ENCODE assay signal across 17 cellular contexts in the genomic region with DNA sequence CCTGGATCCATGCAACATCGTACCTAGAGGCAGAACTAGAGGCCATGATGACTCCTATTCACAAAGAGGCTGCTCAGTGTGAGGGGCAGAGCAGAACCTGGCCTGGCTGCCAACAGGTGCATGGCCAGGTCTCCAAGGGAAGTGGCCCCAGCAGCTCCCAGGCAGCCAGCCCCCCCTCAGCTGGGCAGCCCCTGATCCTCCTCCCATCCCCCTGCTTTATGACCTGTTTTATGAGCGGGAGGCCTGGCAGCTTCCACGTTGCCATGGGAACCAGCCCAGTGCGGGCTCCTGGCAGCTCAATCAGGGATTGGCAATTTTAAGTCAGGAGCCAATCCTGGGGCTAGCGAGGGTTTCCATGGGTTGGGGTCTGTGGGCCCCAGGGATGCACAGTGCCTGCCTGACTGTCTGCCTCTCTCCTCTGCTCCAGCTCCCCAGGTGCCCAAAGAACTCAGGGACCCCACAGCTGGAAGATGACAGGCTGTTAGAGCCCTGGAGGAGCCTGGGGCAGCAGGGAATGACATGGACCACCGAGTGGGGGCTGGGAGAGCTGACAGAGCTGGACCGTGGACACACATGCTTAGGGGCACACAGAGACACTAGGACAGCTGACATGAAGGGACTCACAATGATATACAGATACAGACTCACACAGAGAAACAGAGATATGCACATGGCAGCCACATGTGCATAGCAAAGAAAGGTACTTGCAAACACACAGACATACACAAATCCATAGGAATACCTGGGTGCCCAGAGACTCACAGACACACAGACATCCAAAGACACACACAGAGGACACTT. TPM values are rescaled to one million over a fixed set of nuclear protein-coding genes. Genes with fewer than 3 reads are reported as not detected.
DNase-seq lines count a peak whose midpoint lies in the region; ATAC-seq lines count a peak whose summit lies in the region.
"Had no signal": no experiment of that assay in that cellular context is flagged by ENCODE, and none has a peak within 500 bp of the region (broad histone marks: within the 10 kb centered on the region; RNA-seq: fewer than 3 reads in every experiment).

No MANE protein-coding gene starts in this region.

- DNase-seq in DMS 273 (lab: John Stamatoyannopoulos, UW; ENCODE audit: unreplicated experiment) (peak; percentile 46), DMS 273 treated with DMSO at 0.1 percent for 48 hours (lab: John Stamatoyannopoulos, UW) (no peak), anterior cingulate cortex (lab: John Stamatoyannopoulos, UW) (peak in 38 of 58 donors; percentile 12 to 74 (median 42)), superior temporal gyrus (ENCODE audit: extremely low spot score) (peak; percentile 28), dermis blood vessel endothelial cell (no peak)
- DNase-seq: activated CD8-positive, alpha-beta memory T cell treated with anti-CD3 and anti-CD28 coated beads for 24 hours; activated effector memory CD4-positive, alpha-beta T cell treated with anti-CD3 and anti-CD28 coated beads, Interleukin-2, amount 50 U/mL, for 16 hours; CD4-positive, alpha-beta memory T cell; gastrocnemius medialis; immature natural killer cell; NCI-H345; stimulated activated CD4-positive, alpha-beta T cell treated with anti-CD3 and anti-CD28 coated beads, Interleukin-4, amount 100 ng/mL, for 1 hour; upper lobe of right lung had no signal

- H3K27ac ChIP-seq in layer of hippocampus (ENCODE audit: low read depth, low read length), result peak overlapping the region; percentile 27
- H3K27ac ChIP-seq: 22Rv1, gastrocnemius medialis, upper lobe of right lung had no signal

- no peaks in the 10 kb centered on the region for H3K27me3 ChIP-seq in layer of hippocampus (ENCODE audit: control insufficient read depth, insufficient read depth, low read length)

- no peak for ATAC-seq in HG02970 (IDR thresholded peaks at IDR 0.05; ENCODE audit: low FRiP score, unreplicated experiment)
- ATAC-seq in HG02571 (IDR thresholded peaks at IDR 0.05; ENCODE audit: unreplicated experiment), result no peak
- ATAC-seq: gastrocnemius medialis, upper lobe of right lung had no signal

RNA-seq across cellular contexts. Expression of a gene that starts 56.5 kb away (rescaled TPM):
- 35.2 and 55.2 TPM in 2 replicates for total RNA-seq in dermis blood vessel endothelial cell

Comparison
In these comparisons a context has a peak if more than half of its experiments do, and no peak if none do; other contexts are left out.
1. DNase-seq: peak in DMS 273 (single experiment), anterior cingulate cortex (38 of 58) and superior temporal gyrus (single experiment); none in DMS 273 treated with DMSO at 0.1 percent for 48 hours (single experiment) and dermis blood vessel endothelial cell (single experiment).